Comparison of ENCODE assay signal across 1 cellular context in genomic region chr5:160260006-160260775, GRCh38.
TF ChIP-seq lines count a peak whose summit lies in the region.

No MANE protein-coding gene starts in this region.

TF ChIP-seq in GM23338, 12 proteins besides CTCF, POLR2A, EP300 and RAD21 (continued from another document):
- no peak for TF ChIP-seq EZH2 (IDR thresholded peaks at IDR 0.05; ENCODE audit: low read depth, unreplicated experiment)
- TF ChIP-seq JUNB (IDR thresholded peaks at IDR 0.05; ENCODE audit: unreplicated experiment), result no peak
